8 cellular contexts compared by ENCODE assay signal in genomic region chr2:26942543-26943295, GRCh38. TPM values are rescaled to one million over a fixed set of nuclear protein-coding genes. Genes with fewer than 3 reads are reported as not detected.
DNase-seq lines count a peak whose midpoint lies in the region; ATAC-seq and TF ChIP-seq lines count a peak whose summit lies in the region.

No MANE protein-coding gene starts in this region.

- H3K36me3 Mint-ChIP-seq in activated CD4-positive, alpha-beta memory T cell treated with anti-CD3 and anti-CD28 coated beads, Interleukin-2, amount 10 ng/mL, durations not matched to agents 7 days and 5 days (ENCODE audit: low read depth) = no peaks in the 10 kb centered on the region
- no peaks in the 10 kb centered on the region for H3K36me3 Mint-ChIP-seq in effector memory CD8-positive, alpha-beta T cell (ENCODE audit: insufficient read depth)

- no peak overlapping the region for H3K27ac Mint-ChIP-seq in activated CD4-positive, alpha-beta memory T cell treated with anti-CD3 and anti-CD28 coated beads, Interleukin-2, amount 10 ng/mL, durations not matched to agents 7 days and 5 days
- H3K27ac Mint-ChIP-seq in effector memory CD8-positive, alpha-beta T cell = peak overlapping the region in 1 of 2 donors; percentile 57

- peaks cover 15% of the 10 kb centered on the region for H3K27me3 Mint-ChIP-seq in activated CD4-positive, alpha-beta memory T cell treated with anti-CD3 and anti-CD28 coated beads, Interleukin-2, amount 10 ng/mL, durations not matched to agents 7 days and 5 days
- peaks cover 22 to 56% of the 10 kb centered on the region in 2 donors for H3K27me3 Mint-ChIP-seq in effector memory CD8-positive, alpha-beta T cell

- H3K4me3 ChIP-seq in GM12865 (ENCODE audit: low read depth, low read length) = no peak overlapping the region

- POLR2A ChIA-PET in activated CD4-positive, alpha-beta memory T cell treated with anti-CD3 and anti-CD28 coated beads, Interleukin-2, amount 10 ng/mL, durations not matched to agents 7 days and 5 days (lab: Charles Lee) = no interaction called here

- DNase-seq in GM12865 (ENCODE audit: low read depth) (peak; percentile 67), NCI-H345 treated with DMSO at 0.1 percent for 48 hours (lab: John Stamatoyannopoulos, UW; ENCODE audit: unreplicated experiment) (peak; percentile 38), lung microvascular endothelial cell (ENCODE audit: low read depth in 2 of 2) (peak; percentile 50 to 51)
- peak; percentile 67 for DNase-seq in activated CD4-positive, alpha-beta memory T cell treated with anti-CD3 and anti-CD28 coated beads, Interleukin-2, amount 10 ng/mL, durations not matched to agents 7 days and 5 days
- DNase-seq in effector memory CD8-positive, alpha-beta T cell = peak; percentile 42 to 54 (median 47)
- peak; percentile 17 to 33 for DNase-seq in stimulated activated CD8-positive, alpha-beta memory T cell treated with anti-CD3 and anti-CD28 coated beads, Interleukin-2, amount 100 ng/mL, for 1 hour (ENCODE audit: low read depth in 2 of 2)

- H3K4me1 Mint-ChIP-seq in activated CD4-positive, alpha-beta memory T cell treated with anti-CD3 and anti-CD28 coated beads, Interleukin-2, amount 10 ng/mL, durations not matched to agents 7 days and 5 days = no peaks in the 10 kb centered on the region
- peaks cover 3 to 6% of the 10 kb centered on the region in 2 donors for H3K4me1 Mint-ChIP-seq in effector memory CD8-positive, alpha-beta T cell (ENCODE audit: low read depth in 2 of 2)

- no peak overlapping the region for H3K27ac ChIP-seq in 22Rv1

- peak; percentile 51 for ATAC-seq in effector memory CD8-positive, alpha-beta T cell (replicated peaks)
- no peak for ATAC-seq in HG03571 (IDR thresholded peaks at IDR 0.05; ENCODE audit: unreplicated experiment)

- TF ChIP-seq CTCF in 22Rv1 (IDR thresholded peaks at IDR 0.05) (peak; percentile 94), GM12865 (IDR thresholded peaks at IDR 0.05; ENCODE audit: insufficient read depth, low read depth, low read length, missing control alignments) (peak; percentile 84)

- CTCF ChIA-PET in activated CD4-positive, alpha-beta memory T cell treated with anti-CD3 and anti-CD28 coated beads, Interleukin-2, amount 10 ng/mL, durations not matched to agents 7 days and 5 days (lab: Charles Lee) = interaction anchor here (1.3 to 3.4 kb wide), 4 partner anchors 20 to 360 kb away, joined by 3 to 34 read pairs (median 5); no protein-coding TSS in a partner anchor

- H3K9me3 Mint-ChIP-seq in activated CD4-positive, alpha-beta memory T cell treated with anti-CD3 and anti-CD28 coated beads, Interleukin-2, amount 10 ng/mL, durations not matched to agents 7 days and 5 days = no peaks in the 10 kb centered on the region
- H3K9me3 Mint-ChIP-seq in effector memory CD8-positive, alpha-beta T cell = no peaks in the 10 kb centered on the region

- no peak overlapping the region for H3K4me3 Mint-ChIP-seq in activated CD4-positive, alpha-beta memory T cell treated with anti-CD3 and anti-CD28 coated beads, Interleukin-2, amount 10 ng/mL, durations not matched to agents 7 days and 5 days
- no peak overlapping the region for H3K4me3 Mint-ChIP-seq in effector memory CD8-positive, alpha-beta T cell

RNA-seq across cellular contexts. Expression of gene MAPRE3, which starts 27.7 kb away (rescaled TPM):
- 1 to 10 TPM; 2.7 TPM for total RNA-seq in activated CD4-positive, alpha-beta memory T cell treated with anti-CD3 and anti-CD28 coated beads, Interleukin-2, amount 10 ng/mL, durations not matched to agents 7 days and 5 days
- total RNA-seq in lung microvascular endothelial cell = 0.65 and 0.79 TPM in 2 replicates
